ENCODE assay signal across 1 cellular context in genomic region chr18:50404752-50405581, GRCh38.
TF ChIP-seq lines count a peak whose summit lies in the region.
"Not testable (repeated sequence)": the region's sequence is repeated elsewhere in the genome, so short reads cannot be mapped to it uniquely, and the experiment has no call there.

No MANE protein-coding gene starts in this region.

TF ChIP-seq in HepG2, 621 proteins besides CTCF, POLR2A, EP300 and RAD21 (continued from another document and continues in another):
- TF ChIP-seq, protein P1, sequence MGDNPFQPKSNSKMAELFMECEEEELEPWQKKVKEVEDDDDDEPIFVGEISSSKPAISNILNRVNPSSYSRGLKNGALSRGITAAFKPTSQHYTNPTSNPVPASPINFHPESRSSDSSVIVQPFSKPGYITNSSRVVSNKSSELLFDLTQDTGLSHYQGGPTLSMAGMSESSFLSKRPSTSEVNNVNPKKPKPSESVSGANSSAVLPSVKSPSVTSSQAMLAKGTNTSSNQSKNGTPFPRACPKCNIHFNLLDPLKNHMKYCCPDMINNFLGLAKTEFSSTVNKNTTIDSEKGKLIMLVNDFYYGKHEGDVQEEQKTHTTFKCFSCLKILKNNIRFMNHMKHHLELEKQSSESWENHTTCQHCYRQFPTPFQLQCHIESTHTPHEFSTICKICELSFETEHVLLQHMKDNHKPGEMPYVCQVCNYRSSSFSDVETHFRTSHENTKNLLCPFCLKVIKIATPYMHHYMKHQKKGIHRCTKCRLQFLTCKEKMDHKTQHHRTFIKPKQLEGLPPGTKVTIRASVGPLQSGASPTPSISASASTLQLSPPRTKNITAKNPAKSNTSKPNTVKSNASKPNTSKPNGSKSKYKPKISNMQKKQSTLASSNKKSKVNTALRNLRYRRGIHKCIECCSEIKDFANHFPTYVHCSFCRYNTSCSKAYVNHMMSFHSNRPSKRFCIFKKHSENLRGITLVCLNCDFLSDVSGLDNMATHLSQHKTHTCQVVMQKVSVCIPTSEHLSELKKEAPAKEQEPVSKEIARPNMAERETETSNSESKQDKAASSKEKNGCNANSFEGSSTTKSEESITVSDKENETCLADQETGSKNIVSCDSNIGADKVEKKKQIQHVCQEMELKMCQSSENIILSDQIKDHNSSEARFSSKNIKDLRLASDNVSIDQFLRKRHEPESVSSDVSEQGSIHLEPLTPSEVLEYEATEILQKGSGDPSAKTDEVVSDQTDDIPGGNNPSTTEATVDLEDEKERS (CRISPR knock-in tag; IDR thresholded peaks at IDR 0.05) = peak; percentile 46; the same call in 1 of the 2 replicates
- TF ChIP-seq SKIL (CRISPR knock-in tag; IDR thresholded peaks at IDR 0.05; ENCODE audit: borderline replicate concordance) = peak; percentile 78
- not testable (repeated sequence) for TF ChIP-seq TCF12 (IDR thresholded peaks at IDR 0.05); NONO (IDR thresholded peaks at IDR 0.05); MAZ (IDR thresholded peaks at IDR 0.05; ENCODE audit: borderline replicate concordance, low read depth, low read length); CREM (CRISPR knock-in tag; IDR thresholded peaks at IDR 0.05); FOXP1 (IDR thresholded peaks at IDR 0.05)
- peak; percentile 61; the same call in 1 of the 2 replicates for TF ChIP-seq TCF12 (CRISPR knock-in tag; IDR thresholded peaks at IDR 0.05)
- 0 out of 2 replicates have a peak, but pooled peaks have one; percentile 39 for TF ChIP-seq SALL1 (CRISPR knock-in tag; IDR thresholded peaks at IDR 0.05)
- peak; percentile 48 for TF ChIP-seq HNF4A (CRISPR knock-in tag; IDR thresholded peaks at IDR 0.05)
- peak; percentile 60; the same call in 1 of the 2 replicates for TF ChIP-seq CEBPG (CRISPR knock-in tag; IDR thresholded peaks at IDR 0.05)
- peak; percentile 45; the same call in 1 of the 2 replicates for TF ChIP-seq ZNF292 (CRISPR knock-in tag; IDR thresholded peaks at IDR 0.05; ENCODE audit: borderline replicate concordance, low read depth)
- TF ChIP-seq, protein P2, sequence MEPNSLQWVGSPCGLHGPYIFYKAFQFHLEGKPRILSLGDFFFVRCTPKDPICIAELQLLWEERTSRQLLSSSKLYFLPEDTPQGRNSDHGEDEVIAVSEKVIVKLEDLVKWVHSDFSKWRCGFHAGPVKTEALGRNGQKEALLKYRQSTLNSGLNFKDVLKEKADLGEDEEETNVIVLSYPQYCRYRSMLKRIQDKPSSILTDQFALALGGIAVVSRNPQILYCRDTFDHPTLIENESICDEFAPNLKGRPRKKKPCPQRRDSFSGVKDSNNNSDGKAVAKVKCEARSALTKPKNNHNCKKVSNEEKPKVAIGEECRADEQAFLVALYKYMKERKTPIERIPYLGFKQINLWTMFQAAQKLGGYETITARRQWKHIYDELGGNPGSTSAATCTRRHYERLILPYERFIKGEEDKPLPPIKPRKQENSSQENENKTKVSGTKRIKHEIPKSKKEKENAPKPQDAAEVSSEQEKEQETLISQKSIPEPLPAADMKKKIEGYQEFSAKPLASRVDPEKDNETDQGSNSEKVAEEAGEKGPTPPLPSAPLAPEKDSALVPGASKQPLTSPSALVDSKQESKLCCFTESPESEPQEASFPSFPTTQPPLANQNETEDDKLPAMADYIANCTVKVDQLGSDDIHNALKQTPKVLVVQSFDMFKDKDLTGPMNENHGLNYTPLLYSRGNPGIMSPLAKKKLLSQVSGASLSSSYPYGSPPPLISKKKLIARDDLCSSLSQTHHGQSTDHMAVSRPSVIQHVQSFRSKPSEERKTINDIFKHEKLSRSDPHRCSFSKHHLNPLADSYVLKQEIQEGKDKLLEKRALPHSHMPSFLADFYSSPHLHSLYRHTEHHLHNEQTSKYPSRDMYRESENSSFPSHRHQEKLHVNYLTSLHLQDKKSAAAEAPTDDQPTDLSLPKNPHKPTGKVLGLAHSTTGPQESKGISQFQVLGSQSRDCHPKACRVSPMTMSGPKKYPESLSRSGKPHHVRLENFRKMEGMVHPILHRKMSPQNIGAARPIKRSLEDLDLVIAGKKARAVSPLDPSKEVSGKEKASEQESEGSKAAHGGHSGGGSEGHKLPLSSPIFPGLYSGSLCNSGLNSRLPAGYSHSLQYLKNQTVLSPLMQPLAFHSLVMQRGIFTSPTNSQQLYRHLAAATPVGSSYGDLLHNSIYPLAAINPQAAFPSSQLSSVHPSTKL (CRISPR knock-in tag; IDR thresholded peaks at IDR 0.05) = peak; percentile 89
- TF ChIP-seq, protein P3, sequence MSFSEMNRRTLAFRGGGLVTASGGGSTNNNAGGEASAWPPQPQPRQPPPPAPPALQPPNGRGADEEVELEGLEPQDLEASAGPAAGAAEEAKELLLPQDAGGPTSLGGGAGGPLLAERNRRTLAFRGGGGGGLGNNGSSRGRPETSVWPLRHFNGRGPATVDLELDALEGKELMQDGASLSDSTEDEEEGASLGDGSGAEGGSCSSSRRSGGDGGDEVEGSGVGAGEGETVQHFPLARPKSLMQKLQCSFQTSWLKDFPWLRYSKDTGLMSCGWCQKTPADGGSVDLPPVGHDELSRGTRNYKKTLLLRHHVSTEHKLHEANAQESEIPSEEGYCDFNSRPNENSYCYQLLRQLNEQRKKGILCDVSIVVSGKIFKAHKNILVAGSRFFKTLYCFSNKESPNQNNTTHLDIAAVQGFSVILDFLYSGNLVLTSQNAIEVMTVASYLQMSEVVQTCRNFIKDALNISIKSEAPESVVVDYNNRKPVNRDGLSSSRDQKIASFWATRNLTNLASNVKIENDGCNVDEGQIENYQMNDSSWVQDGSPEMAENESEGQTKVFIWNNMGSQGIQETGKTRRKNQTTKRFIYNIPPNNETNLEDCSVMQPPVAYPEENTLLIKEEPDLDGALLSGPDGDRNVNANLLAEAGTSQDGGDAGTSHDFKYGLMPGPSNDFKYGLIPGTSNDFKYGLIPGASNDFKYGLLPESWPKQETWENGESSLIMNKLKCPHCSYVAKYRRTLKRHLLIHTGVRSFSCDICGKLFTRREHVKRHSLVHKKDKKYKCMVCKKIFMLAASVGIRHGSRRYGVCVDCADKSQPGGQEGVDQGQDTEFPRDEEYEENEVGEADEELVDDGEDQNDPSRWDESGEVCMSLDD (CRISPR knock-in tag; IDR thresholded peaks at IDR 0.05; ENCODE audit: borderline replicate concordance) = 0 out of 2 replicates have a peak, but pooled peaks have one; percentile 50
- TF ChIP-seq NONO (CRISPR knock-in tag; conservative IDR thresholded peaks at IDR 0.05) = peak; percentile 24; the same call in 1 of the 2 replicates
- TF ChIP-seq HHEX (CRISPR knock-in tag; IDR thresholded peaks at IDR 0.05) = peak; percentile 73
- peak; percentile 41; the same call in 1 of the 2 replicates for TF ChIP-seq ZNF644 (CRISPR knock-in tag; IDR thresholded peaks at IDR 0.05; ENCODE audit: low read depth)
- peak; percentile 21; the same call in 1 of the 2 replicates for TF ChIP-seq RXRA (CRISPR knock-in tag; IDR thresholded peaks at IDR 0.05)
- TF ChIP-seq MAZ (CRISPR knock-in tag; IDR thresholded peaks at IDR 0.05; ENCODE audit: low read depth) = 0 out of 2 replicates have a peak, but pooled peaks have one; percentile 30
- TF ChIP-seq ZBTB43 (CRISPR knock-in tag; conservative IDR thresholded peaks at IDR 0.05) = 0 out of 2 replicates have a peak, but pooled peaks have one; percentile 49
- TF ChIP-seq CREM (IDR thresholded peaks at IDR 0.05) = peak; percentile 63; the same call in 1 of the 2 replicates
- TF ChIP-seq FOXA3 (CRISPR knock-in tag; IDR thresholded peaks at IDR 0.05) = peak; percentile 93
- TF ChIP-seq NCOA2 (CRISPR knock-in tag; IDR thresholded peaks at IDR 0.05) = peak; percentile 88
- peak; percentile 43; the same call in 1 of the 2 replicates for TF ChIP-seq TFDP2 (CRISPR knock-in tag; IDR thresholded peaks at IDR 0.05)
- peak; percentile 35; the same call in 1 of the 2 replicates for TF ChIP-seq MEIS2 (CRISPR knock-in tag; IDR thresholded peaks at IDR 0.05)
- 0 out of 2 replicates have a peak, but pooled peaks have one; percentile 35 for TF ChIP-seq MEF2D (CRISPR knock-in tag; IDR thresholded peaks at IDR 0.05)
- TF ChIP-seq RXRB (CRISPR knock-in tag; IDR thresholded peaks at IDR 0.05; ENCODE audit: borderline replicate concordance) = peak; percentile 66; the same call in 1 of the 2 replicates
- TF ChIP-seq, protein P4, sequence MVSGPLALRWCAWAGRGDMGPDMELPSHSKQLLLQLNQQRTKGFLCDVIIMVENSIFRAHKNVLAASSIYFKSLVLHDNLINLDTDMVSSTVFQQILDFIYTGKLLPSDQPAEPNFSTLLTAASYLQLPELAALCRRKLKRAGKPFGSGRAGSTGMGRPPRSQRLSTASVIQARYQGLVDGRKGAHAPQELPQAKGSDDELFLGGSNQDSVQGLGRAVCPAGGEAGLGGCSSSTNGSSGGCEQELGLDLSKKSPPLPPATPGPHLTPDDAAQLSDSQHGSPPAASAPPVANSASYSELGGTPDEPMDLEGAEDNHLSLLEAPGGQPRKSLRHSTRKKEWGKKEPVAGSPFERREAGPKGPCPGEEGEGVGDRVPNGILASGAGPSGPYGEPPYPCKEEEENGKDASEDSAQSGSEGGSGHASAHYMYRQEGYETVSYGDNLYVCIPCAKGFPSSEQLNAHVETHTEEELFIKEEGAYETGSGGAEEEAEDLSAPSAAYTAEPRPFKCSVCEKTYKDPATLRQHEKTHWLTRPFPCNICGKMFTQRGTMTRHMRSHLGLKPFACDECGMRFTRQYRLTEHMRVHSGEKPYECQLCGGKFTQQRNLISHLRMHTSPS (CRISPR knock-in tag; IDR thresholded peaks at IDR 0.05; ENCODE audit: low read depth) = 0 out of 2 replicates have a peak, but pooled peaks have one; percentile 38
- peak; percentile 53; the same call in 1 of the 2 replicates for TF ChIP-seq FOSL2 (CRISPR knock-in tag; IDR thresholded peaks at IDR 0.05)
- TF ChIP-seq, protein P5, sequence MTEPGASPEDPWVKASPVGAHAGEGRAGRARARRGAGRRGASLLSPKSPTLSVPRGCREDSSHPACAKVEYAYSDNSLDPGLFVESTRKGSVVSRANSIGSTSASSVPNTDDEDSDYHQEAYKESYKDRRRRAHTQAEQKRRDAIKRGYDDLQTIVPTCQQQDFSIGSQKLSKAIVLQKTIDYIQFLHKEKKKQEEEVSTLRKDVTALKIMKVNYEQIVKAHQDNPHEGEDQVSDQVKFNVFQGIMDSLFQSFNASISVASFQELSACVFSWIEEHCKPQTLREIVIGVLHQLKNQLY (CRISPR knock-in tag; IDR thresholded peaks at IDR 0.05) = peak; percentile 26; the same call in 1 of the 2 replicates
- peak; percentile 59; the same call in 1 of the 2 replicates for TF ChIP-seq FOXP1 (CRISPR knock-in tag; IDR thresholded peaks at IDR 0.05)
- peak; percentile 82; the same call in 1 of the 2 replicates for TF ChIP-seq TARDBP (CRISPR knock-in tag; IDR thresholded peaks at IDR 0.05)
- 0 out of 2 replicates have a peak, but pooled peaks have one; percentile 36 for TF ChIP-seq ZSCAN29 (CRISPR knock-in tag; conservative IDR thresholded peaks at IDR 0.05)
- peak; percentile 78 for TF ChIP-seq RARA (CRISPR knock-in tag; IDR thresholded peaks at IDR 0.05)
- peak; percentile 78; the same call in 1 of the 2 replicates for TF ChIP-seq MIER3 (CRISPR knock-in tag; IDR thresholded peaks at IDR 0.05; ENCODE audit: borderline replicate concordance)
- TF ChIP-seq ARID2 (CRISPR knock-in tag; IDR thresholded peaks at IDR 0.05; ENCODE audit: borderline replicate concordance) = 0 out of 2 replicates have a peak, but pooled peaks have one; percentile 9
